In genomic region chr2:235611756-235612155, GRCh38 we compare ENCODE assay signal across 2 cellular contexts.
TF ChIP-seq lines count a peak whose summit lies in the region.

No MANE protein-coding gene starts in this region.

TF ChIP-seq in GM23338, 12 proteins besides CTCF, POLR2A, EP300 and RAD21 (continued from another document):
- TF ChIP-seq, protein P1, sequence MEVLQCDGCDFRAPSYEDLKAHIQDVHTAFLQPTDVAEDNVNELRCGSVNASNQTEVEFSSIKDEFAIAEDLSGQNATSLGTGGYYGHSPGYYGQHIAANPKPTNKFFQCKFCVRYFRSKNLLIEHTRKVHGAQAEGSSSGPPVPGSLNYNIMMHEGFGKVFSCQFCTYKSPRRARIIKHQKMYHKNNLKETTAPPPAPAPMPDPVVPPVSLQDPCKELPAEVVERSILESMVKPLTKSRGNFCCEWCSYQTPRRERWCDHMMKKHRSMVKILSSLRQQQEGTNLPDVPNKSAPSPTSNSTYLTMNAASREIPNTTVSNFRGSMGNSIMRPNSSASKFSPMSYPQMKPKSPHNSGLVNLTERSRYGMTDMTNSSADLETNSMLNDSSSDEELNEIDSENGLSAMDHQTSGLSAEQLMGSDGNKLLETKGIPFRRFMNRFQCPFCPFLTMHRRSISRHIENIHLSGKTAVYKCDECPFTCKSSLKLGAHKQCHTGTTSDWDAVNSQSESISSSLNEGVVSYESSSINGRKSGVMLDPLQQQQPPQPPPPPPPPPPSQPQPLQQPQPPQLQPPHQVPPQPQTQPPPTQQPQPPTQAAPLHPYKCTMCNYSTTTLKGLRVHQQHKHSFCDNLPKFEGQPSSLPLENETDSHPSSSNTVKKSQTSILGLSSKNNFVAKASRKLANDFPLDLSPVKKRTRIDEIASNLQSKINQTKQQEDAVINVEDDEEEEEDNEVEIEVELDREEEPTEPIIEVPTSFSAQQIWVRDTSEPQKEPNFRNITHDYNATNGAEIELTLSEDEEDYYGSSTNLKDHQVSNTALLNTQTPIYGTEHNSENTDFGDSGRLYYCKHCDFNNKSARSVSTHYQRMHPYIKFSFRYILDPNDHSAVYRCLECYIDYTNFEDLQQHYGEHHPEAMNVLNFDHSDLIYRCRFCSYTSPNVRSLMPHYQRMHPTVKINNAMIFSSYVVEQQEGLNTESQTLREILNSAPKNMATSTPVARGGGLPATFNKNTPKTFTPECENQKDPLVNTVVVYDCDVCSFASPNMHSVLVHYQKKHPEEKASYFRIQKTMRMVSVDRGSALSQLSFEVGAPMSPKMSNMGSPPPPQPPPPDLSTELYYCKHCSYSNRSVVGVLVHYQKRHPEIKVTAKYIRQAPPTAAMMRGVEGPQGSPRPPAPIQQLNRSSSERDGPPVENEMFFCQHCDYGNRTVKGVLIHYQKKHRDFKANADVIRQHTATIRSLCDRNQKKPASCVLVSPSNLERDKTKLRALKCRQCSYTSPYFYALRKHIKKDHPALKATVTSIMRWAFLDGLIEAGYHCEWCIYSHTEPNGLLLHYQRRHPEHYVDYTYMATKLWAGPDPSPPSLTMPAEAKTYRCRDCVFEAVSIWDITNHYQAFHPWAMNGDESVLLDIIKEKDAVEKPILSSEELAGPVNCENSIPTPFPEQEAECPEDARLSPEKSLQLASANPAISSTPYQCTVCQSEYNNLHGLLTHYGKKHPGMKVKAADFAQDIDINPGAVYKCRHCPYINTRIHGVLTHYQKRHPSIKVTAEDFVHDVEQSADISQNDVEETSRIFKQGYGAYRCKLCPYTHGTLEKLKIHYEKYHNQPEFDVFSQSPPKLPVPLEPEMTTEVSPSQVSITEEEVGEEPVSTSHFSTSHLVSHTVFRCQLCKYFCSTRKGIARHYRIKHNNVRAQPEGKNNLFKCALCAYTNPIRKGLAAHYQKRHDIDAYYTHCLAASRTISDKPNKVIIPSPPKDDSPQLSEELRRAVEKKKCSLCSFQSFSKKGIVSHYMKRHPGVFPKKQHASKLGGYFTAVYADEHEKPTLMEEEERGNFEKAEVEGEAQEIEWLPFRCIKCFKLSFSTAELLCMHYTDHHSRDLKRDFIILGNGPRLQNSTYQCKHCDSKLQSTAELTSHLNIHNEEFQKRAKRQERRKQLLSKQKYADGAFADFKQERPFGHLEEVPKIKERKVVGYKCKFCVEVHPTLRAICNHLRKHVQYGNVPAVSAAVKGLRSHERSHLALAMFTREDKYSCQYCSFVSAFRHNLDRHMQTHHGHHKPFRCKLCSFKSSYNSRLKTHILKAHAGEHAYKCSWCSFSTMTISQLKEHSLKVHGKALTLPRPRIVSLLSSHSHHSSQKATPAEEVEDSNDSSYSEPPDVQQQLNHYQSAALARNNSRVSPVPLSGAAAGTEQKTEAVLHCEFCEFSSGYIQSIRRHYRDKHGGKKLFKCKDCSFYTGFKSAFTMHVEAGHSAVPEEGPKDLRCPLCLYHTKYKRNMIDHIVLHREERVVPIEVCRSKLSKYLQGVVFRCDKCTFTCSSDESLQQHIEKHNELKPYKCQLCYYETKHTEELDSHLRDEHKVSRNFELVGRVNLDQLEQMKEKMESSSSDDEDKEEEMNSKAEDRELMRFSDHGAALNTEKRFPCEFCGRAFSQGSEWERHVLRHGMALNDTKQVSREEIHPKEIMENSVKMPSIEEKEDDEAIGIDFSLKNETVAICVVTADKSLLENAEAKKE (CRISPR knock-in tag; IDR thresholded peaks at IDR 0.05), result no peak
- TF ChIP-seq STAT1 (IDR thresholded peaks at IDR 0.05; ENCODE audit: unreplicated experiment), result no peak
- no peak for TF ChIP-seq NANOG (IDR thresholded peaks at IDR 0.05; ENCODE audit: borderline replicate concordance)
- TF ChIP-seq EZH2phosphoT487 (IDR thresholded peaks at IDR 0.05; ENCODE audit: unreplicated experiment), result no peak
- TF ChIP-seq EZH2 (IDR thresholded peaks at IDR 0.05; ENCODE audit: low read depth, unreplicated experiment), result no peak
- no peak for TF ChIP-seq ZNF114 (CRISPR knock-in tag; IDR thresholded peaks at IDR 0.05)
- TF ChIP-seq ETS1 (IDR thresholded peaks at IDR 0.05), result no peak
TF ChIP-seq in GM23338: peak in this region for 0.

TF ChIP-seq in WTC11, 78 proteins besides CTCF, POLR2A, EP300 and RAD21 (continued from another document):
- TF ChIP-seq GTF2I (CRISPR knock-in tag; conservative IDR thresholded peaks at IDR 0.05) (no peak), TP53 (CRISPR knock-in tag; IDR thresholded peaks at IDR 0.05) (no peak), SOX15 (CRISPR knock-in tag; IDR thresholded peaks at IDR 0.05) (no peak)
- TF ChIP-seq, protein P2, sequence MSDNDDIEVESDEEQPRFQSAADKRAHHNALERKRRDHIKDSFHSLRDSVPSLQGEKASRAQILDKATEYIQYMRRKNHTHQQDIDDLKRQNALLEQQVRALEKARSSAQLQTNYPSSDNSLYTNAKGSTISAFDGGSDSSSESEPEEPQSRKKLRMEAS (CRISPR knock-in tag; IDR thresholded peaks at IDR 0.05), result no peak
